14 cellular contexts compared by ENCODE assay signal in the genomic region with DNA sequence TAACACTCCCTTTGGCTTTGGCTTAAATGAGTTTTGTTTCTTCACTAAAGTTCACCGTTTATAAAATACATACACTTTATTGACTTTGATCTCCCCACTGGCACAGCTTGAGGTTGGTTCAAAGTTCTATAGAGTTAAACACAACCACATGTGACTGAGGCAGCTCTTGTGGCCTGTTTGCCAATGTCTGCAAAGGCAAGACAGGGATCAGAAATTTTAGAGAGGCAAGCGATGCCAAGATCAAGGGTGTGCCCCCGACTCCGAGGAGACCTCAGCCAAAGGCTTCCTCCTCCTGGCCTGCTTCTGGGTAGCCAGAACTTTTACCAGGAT.
"Had no signal": no experiment of that assay in that cellular context is flagged by ENCODE, and none has a peak within 500 bp of the region (broad histone marks: within the 10 kb centered on the region; RNA-seq: fewer than 3 reads in every experiment).

No MANE protein-coding gene starts in this region.

- H3K4me3 Mint-ChIP-seq: activated T-helper 1 cell treated with anti-CD3 and anti-CD28 coated beads, Interleukin-12 subunit alpha, Interleukin-12 subunit beta, Interleukin-2, Interleukin-4 antibody, amounts not matched to agents 30 ng/mL and 10 ng/mL and 1 ng/mL, durations not matched to agents 14 hours and 24 hours and 36 hours; memory B cell; natural killer cell treated with Interleukin-12 subunit alpha and Interleukin-12 subunit beta and Interleukin-15 and Interleukin-18, amount 100 ng/mL, for 72 hours had no signal

- H3K36me3 Mint-ChIP-seq: memory B cell; natural killer cell treated with Interleukin-12 subunit alpha and Interleukin-12 subunit beta and Interleukin-15 and Interleukin-18, amount 100 ng/mL, for 72 hours had no signal

- DNase-seq: activated CD4-positive, alpha-beta T cell treated with anti-CD3 and anti-CD28 coated beads for 48 hours; activated naive CD4-positive, alpha-beta T cell; caudate nucleus; effector CD4-positive, alpha-beta T cell; left colon; occipital lobe; T1000; tibial artery had no signal

- H3K27ac Mint-ChIP-seq: activated T-helper 1 cell treated with anti-CD3 and anti-CD28 coated beads, Interleukin-12 subunit alpha, Interleukin-12 subunit beta, Interleukin-2, Interleukin-4 antibody, amounts not matched to agents 30 ng/mL and 10 ng/mL and 1 ng/mL, durations not matched to agents 14 hours and 24 hours and 36 hours; memory B cell; natural killer cell treated with Interleukin-12 subunit alpha and Interleukin-12 subunit beta and Interleukin-15 and Interleukin-18, amount 100 ng/mL, for 72 hours had no signal

- H3K27me3 ChIP-seq: tibial artery had no signal

- H3K4me3 ChIP-seq: coronary artery, prostate gland, tibial artery had no signal

- H3K27ac ChIP-seq: epithelial cell of prostate, tibial artery had no signal

- H3K9me3 ChIP-seq: prostate gland had no signal

- H3K36me3 ChIP-seq: prostate gland, tibial artery had no signal

- ATAC-seq: left colon; natural killer cell treated with Interleukin-12 subunit alpha and Interleukin-12 subunit beta and Interleukin-15 and Interleukin-18, amount 100 ng/mL, for 72 hours had no signal

- H3K9me3 Mint-ChIP-seq: activated T-helper 1 cell treated with anti-CD3 and anti-CD28 coated beads, Interleukin-12 subunit alpha, Interleukin-12 subunit beta, Interleukin-2, Interleukin-4 antibody, amounts not matched to agents 30 ng/mL and 10 ng/mL and 1 ng/mL, durations not matched to agents 14 hours and 24 hours and 36 hours; memory B cell; natural killer cell treated with Interleukin-12 subunit alpha and Interleukin-12 subunit beta and Interleukin-15 and Interleukin-18, amount 100 ng/mL, for 72 hours had no signal
